Comparison of ENCODE assay signal across 8 cellular contexts in genomic region chr16:1408171-1408837, GRCh38. TPM values are rescaled to one million over a fixed set of nuclear protein-coding genes. Genes with fewer than 3 reads are reported as not detected.
DNase-seq lines count a peak whose midpoint lies in the region; TF ChIP-seq lines count a peak whose summit lies in the region.

No MANE protein-coding gene starts in this region.

- H2BK15ac ChIP-seq in neuronal stem cell (ENCODE audit: low read length) = peak overlapping the region; percentile 97

- peak overlapping the region; percentile 73 for H3K9ac ChIP-seq in GM23248
- H3K9ac ChIP-seq in neuronal stem cell (ENCODE audit: low read depth, low read length, poor library complexity) = peak overlapping the region; percentile 98

- no peaks in the 10 kb centered on the region for H4K20me1 ChIP-seq in GM23248 (ENCODE audit: insufficient read depth)

- H4K8ac ChIP-seq in neuronal stem cell (ENCODE audit: low read depth, low read length) = peak overlapping the region; percentile 82

- H3K4me1 ChIP-seq in GM23248 (ENCODE audit: insufficient read depth) = 0 out of 2 replicates have a peak, but pooled peaks cover 3% of the 10 kb centered on the region
- H3K4me1 ChIP-seq in neuronal stem cell (ENCODE audit: control insufficient read depth in 2 of 2, insufficient read depth in 1 of 2, low read depth in 1 of 2, low read length in 2 of 2) = peaks cover 5% of the 10 kb centered on the region in 2 donors
- H3K4me1 ChIP-seq in stomach = peaks cover 5 to 44% (median 37%) of the 10 kb centered on the region in 4 donors

- H3K9me3 ChIP-seq in GM23248 (ENCODE audit: low read depth) = no peaks in the 10 kb centered on the region
- H3K9me3 ChIP-seq in neuronal stem cell (replicated peaks in 1 of 2; ENCODE audit: control insufficient read depth in 2 of 2, insufficient read depth in 1 of 2, low read depth in 1 of 2, low read length in 2 of 2) = peaks cover 0 to 2% of the 10 kb centered on the region in 2 donors
- H3K9me3 ChIP-seq in stomach = no peaks in the 10 kb centered on the region

- intact Hi-C loops in stomach (cut with DNase I; ENCODE audit: low total_unique reads) = no loop called here

- H3K36me3 ChIP-seq in GM23248 (ENCODE audit: low read depth) (no peaks in the 10 kb centered on the region), neuronal stem cell (replicated peaks in 1 of 2; ENCODE audit: control insufficient read depth in 2 of 2, insufficient read depth in 2 of 2, low read length in 2 of 2) (peaks cover 10 to 17% of the 10 kb centered on the region in 2 donors), stomach (peaks cover 3 to 72% (median 66%) of the 10 kb centered on the region in 4 donors)

- DNase-seq in DMS114 treated with DMSO at 0.1 percent for 48 hours (lab: John Stamatoyannopoulos, UW; ENCODE audit: unreplicated experiment) (peak; percentile 48), GM23248 (peak; percentile 96), LoVo (ENCODE audit: low spot score) (peak; percentile 87), SHP77 treated with DMSO at 0.1 percent for 48 hours (lab: John Stamatoyannopoulos, UW) (peak; percentile 62), foreskin melanocyte (peak; percentile 76), neuronal stem cell (ENCODE audit: low spot score) (peak; percentile 93), stomach (peak; percentile 95)
- DNase-seq in activated naive CD4-positive, alpha-beta T cell (lab: John Stamatoyannopoulos, UW) = peak; percentile 91 to 96 (median 94)

- H3K4me2 ChIP-seq in GM23248 (ENCODE audit: unreplicated experiment) (peak overlapping the region; percentile 76), neuronal stem cell (ENCODE audit: insufficient read depth, low read length, poor library complexity, severe bottlenecking) (peak overlapping the region; percentile 100)

- peak overlapping the region; percentile 94 for H3K14ac ChIP-seq in neuronal stem cell (ENCODE audit: low read length)

- peak overlapping the region; percentile 88 for H2AK5ac ChIP-seq in neuronal stem cell (ENCODE audit: low read depth, low read length)

- TF ChIP-seq POLR2A in stomach (IDR thresholded peaks at IDR 0.05) = no peak

- H3F3A ChIP-seq in GM23248 (ENCODE audit: insufficient read depth) = no peaks in the 10 kb centered on the region

- peaks cover 74% of the 10 kb centered on the region for H3K79me2 ChIP-seq in GM23248 (ENCODE audit: insufficient read depth)

- peak overlapping the region; percentile 80 for H3K23ac ChIP-seq in neuronal stem cell (ENCODE audit: low read depth, low read length, poor library complexity)

- H3K18ac ChIP-seq in neuronal stem cell (ENCODE audit: low read length) = peak overlapping the region; percentile 99

- 2 to 3% methylated on average over 17 to 42 of the region's 42 CpGs for WGBS in GM23248 (ENCODE audit: low coverage in 1 of 2, low lambda C conversion rate in 2 of 2, missing lambda C conversion rate in 2 of 2), 2 experiments
- no CpG with 5 or more reads among the region's 42 CpGs for WGBS in neuronal stem cell (ENCODE audit: extremely low coverage in 2 of 2, insufficient read length in 2 of 2, insufficient replicate concordance in 1 of 2), 2 donors
- WGBS in stomach, 5 donors = 3 to 7% (median 4%) methylated on average over 30 to 42 of the region's 42 CpGs

- H3K27ac ChIP-seq in GM23248 = peak overlapping the region; percentile 57
- peak overlapping the region; percentile 79 for H3K27ac ChIP-seq in neuronal stem cell (replicated peaks; ENCODE audit: low read length)
- peak overlapping the region; percentile 8 to 66 (median 60) for H3K27ac ChIP-seq in stomach

- no peaks in the 10 kb centered on the region for H3K27me3 ChIP-seq in GM23248 (replicated peaks; ENCODE audit: insufficient read depth)
- no peaks in the 10 kb centered on the region for H3K27me3 ChIP-seq in neuronal stem cell (ENCODE audit: control insufficient read depth in 3 of 3, insufficient read depth in 3 of 3, low read depth in 1 of 3, low read length in 3 of 3)
- no peaks in the 10 kb centered on the region for H3K27me3 ChIP-seq in stomach

- peak overlapping the region; percentile 28 for H2BK120ac ChIP-seq in neuronal stem cell (ENCODE audit: low read depth, low read length)

- H3K4me3 ChIP-seq in GM23248 = peak overlapping the region; percentile 72
- H3K4me3 ChIP-seq in neuronal stem cell (ENCODE audit: low read length in 2 of 2) = peak overlapping the region; percentile 69 to 90
- H3K4me3 ChIP-seq in stomach = peak overlapping the region; percentile 43 to 52 (median 50)

- no peaks in the 10 kb centered on the region for H3K9me2 ChIP-seq in GM23248 (ENCODE audit: insufficient read depth)

- peak overlapping the region; percentile 93 for H2BK5ac ChIP-seq in neuronal stem cell (ENCODE audit: low read length)

- H2AFZ ChIP-seq in GM23248 (peak overlapping the region; percentile 65), neuronal stem cell (ENCODE audit: low read length) (peak overlapping the region; percentile 96)

- TF ChIP-seq EP300 in stomach (IDR thresholded peaks at IDR 0.05) = no peak

- in situ Hi-C loops in GM23248 (cut with MboI) = no loop called here

- peak overlapping the region; percentile 73 for H2BK12ac ChIP-seq in neuronal stem cell (ENCODE audit: low read length)

- H3K79me1 ChIP-seq in neuronal stem cell (ENCODE audit: low read depth, low read length) = peaks cover 23% of the 10 kb centered on the region

- H3K4ac ChIP-seq in neuronal stem cell (ENCODE audit: low read length) = peak overlapping the region; percentile 89

- no peak overlapping the region for H4K91ac ChIP-seq in neuronal stem cell (ENCODE audit: low read depth, low read length, poor library complexity)

- no peak for TF ChIP-seq CTCF in stomach (IDR thresholded peaks at IDR 0.05)

RNA-seq across cellular contexts. Expression of gene UNKL, which starts 6.2 kb away (rescaled TPM):
- total RNA-seq in GM23248 (2014; rRNA removed; shearing (Covaris generic)) = 13.0 and 15.3 TPM in 2 replicates
- polyA plus RNA-seq in GM23248 (2016; fragmentation: Nextera tagmentation; extraction: Ambion mirVana) (6.1 and 8.2 TPM in 2 replicates), stomach (1 to 10 TPM; 4.8 to 5.5 (median 5.0) TPM)
- polyA plus RNA-seq in neuronal stem cell (2013, experiment 1 of 2) = 14.1 TPM
- polyA plus RNA-seq in neuronal stem cell (2013, experiment 2 of 2) = 14.2 TPM
- 10 to 100 TPM; 13.6 to 75.0 (median 50.2) TPM for total RNA-seq in stomach

RNA-seq across cellular contexts. Expression of gene UQCC4, which starts 12.2 kb away (rescaled TPM):
- 11.3 and 19.5 TPM in 2 replicates for total RNA-seq in GM23248 (2014; rRNA removed; shearing (Covaris generic))
- polyA plus RNA-seq in GM23248 (2016; fragmentation: Nextera tagmentation; extraction: Ambion mirVana) (26.0 and 27.1 TPM in 2 replicates), stomach (10 to 100 TPM; 21.0 to 22.8 (median 21.2) TPM)
- polyA plus RNA-seq in neuronal stem cell (2013, experiment 1 of 2) = 15.5 TPM
- polyA plus RNA-seq in neuronal stem cell (2013, experiment 2 of 2) = 14.7 TPM
- 10 to 100 TPM in 2 of 5 donors, 1 to 10 TPM in 1, not detected in 2; 3.3 to 21.1 (median 16.3) TPM for total RNA-seq in stomach

RNA-seq across cellular contexts. Expression of gene PERCC1, which starts 22.6 kb away (rescaled TPM):
- total RNA-seq in GM23248 (2014; rRNA removed; shearing (Covaris generic)) = not detected in 2 replicates
- polyA plus RNA-seq in GM23248 (2016; fragmentation: Nextera tagmentation; extraction: Ambion mirVana) (not detected in 2 replicates), stomach (1 to 10 TPM in 1 of 3 donors, not detected in 2; 3.3 TPM)
- polyA plus RNA-seq in neuronal stem cell (2013, experiment 1 of 2) = not detected
- polyA plus RNA-seq in neuronal stem cell (2013, experiment 2 of 2) = not detected
- 10 to 100 TPM in 1 of 5 donors, 1 to 10 TPM in 1, not detected in 3; 2.0 to 21.4 TPM for total RNA-seq in stomach

RNA-seq across cellular contexts. Expression of gene CCDC154, which starts 36.1 kb away (rescaled TPM):
- total RNA-seq in GM23248 (2014; rRNA removed; shearing (Covaris generic)) = not detected in 2 replicates
- polyA plus RNA-seq in GM23248 (2016; fragmentation: Nextera tagmentation; extraction: Ambion mirVana) (0.09 and 0.18 TPM in 2 replicates), stomach (1 to 10 TPM in 2 of 3 donors, under 1 TPM in 1; 0.31 to 4.5 (median 3.1) TPM)
- 0.86 TPM for polyA plus RNA-seq in neuronal stem cell (2013, experiment 1 of 2)
- 1.2 TPM for polyA plus RNA-seq in neuronal stem cell (2013, experiment 2 of 2)
- not detected for total RNA-seq in stomach

RNA-seq across cellular contexts. Expression of gene GNPTG, which starts 56.6 kb away (rescaled TPM):
- 52.4 and 85.8 TPM in 2 replicates for total RNA-seq in GM23248 (2014; rRNA removed; shearing (Covaris generic))
- polyA plus RNA-seq in GM23248 (2016; fragmentation: Nextera tagmentation; extraction: Ambion mirVana) = 99.9 and 109 TPM in 2 replicates
- polyA plus RNA-seq in neuronal stem cell (2013, experiment 1 of 2) = 14.7 TPM
- 13.2 TPM for polyA plus RNA-seq in neuronal stem cell (2013, experiment 2 of 2)
- 10 to 100 TPM; 32.5 to 87.9 (median 42.0) TPM for total RNA-seq in stomach
- polyA plus RNA-seq in stomach = 10 to 100 TPM; 30.0 to 56.1 (median 30.4) TPM

Comparison
In these comparisons a context has a peak if more than half of its experiments do, and no peak if none do; other contexts are left out.
1. Peak in every context shown above with its lines: DNase-seq, H3K4me3 ChIP-seq and H3K27ac ChIP-seq.